Comparison of ENCODE assay signal across 8 cellular contexts in the genomic region with DNA sequence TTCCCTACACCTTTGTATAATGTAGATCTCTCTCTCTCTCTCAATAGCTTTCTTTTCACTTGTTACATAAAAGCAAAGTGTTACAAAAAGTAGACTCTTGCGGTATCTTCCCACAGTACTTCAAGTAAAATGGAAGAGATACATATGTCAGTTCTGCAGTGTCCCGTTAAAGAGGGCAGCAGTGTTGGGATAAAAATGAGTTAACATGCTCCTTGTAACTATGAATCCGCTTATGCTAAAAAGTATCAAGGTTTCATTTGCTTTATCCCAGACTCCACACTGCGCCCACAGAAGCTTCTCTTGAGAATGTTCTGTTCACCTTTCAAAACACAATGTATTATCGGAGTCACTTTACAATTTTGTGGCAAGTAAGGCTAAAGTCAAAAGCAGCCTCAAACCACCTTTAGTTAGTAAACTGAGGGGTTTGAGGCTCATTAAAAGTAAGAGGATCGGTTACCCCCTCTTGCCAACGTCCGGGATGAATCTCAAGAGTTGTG. TPM values are rescaled to one million over a fixed set of nuclear protein-coding genes. Genes with fewer than 3 reads are reported as not detected.
A peak's percentile ranks its signal among the peaks of the same experiment; 100 is the strongest.
DNase-seq lines count a peak whose midpoint lies in the region; ATAC-seq and TF ChIP-seq lines count a peak whose summit lies in the region.

No MANE protein-coding gene starts in this region.

- ATAC-seq in HG03064 (IDR thresholded peaks at IDR 0.05; ENCODE audit: low read depth, unreplicated experiment) = peak; percentile 0
- ATAC-seq in gastroesophageal sphincter = no peak
- peak in 1 of 4 donors; percentile 12 for ATAC-seq in psoas muscle

- H3K27me3 ChIP-seq in gastroesophageal sphincter (no peaks in the 10 kb centered on the region), psoas muscle (ENCODE audit: insufficient read depth in 3 of 3, low read length in 2 of 3) (no peaks in the 10 kb centered on the region)

- intact Hi-C loops in psoas muscle (cut with DNase I) = loop anchor here (10.0 kb wide), 1 partner anchor 84 kb away; the partner anchor contains the start of gene APBA1 (in 2 of the 2)

- peak overlapping the region; percentile 94 for H3K27ac ChIP-seq in VCaP
- H3K27ac ChIP-seq in gastroesophageal sphincter = peak overlapping the region; percentile 79 to 98 (median 94)
- H3K27ac ChIP-seq in psoas muscle = peak overlapping the region; percentile 98

- no peak for TF ChIP-seq POLR2A in gastroesophageal sphincter (IDR thresholded peaks at IDR 0.05)

- TF ChIP-seq EP300 in gastroesophageal sphincter (IDR thresholded peaks at IDR 0.05) = no peak

- H3K4me1 ChIP-seq in gastroesophageal sphincter (peaks cover 3 to 34% (median 5%) of the 10 kb centered on the region in 3 donors), psoas muscle (peaks cover 32% of the 10 kb centered on the region)

- WGBS in gastroesophageal sphincter (ENCODE audit: low coverage in 1 of 2), 2 donors = 0% methylated on average over 7 to 8 of the region's 8 CpGs
- WGBS in psoas muscle, 3 donors = 0 to 1% (median 1%) methylated on average over 8 of the region's 8 CpGs

- TF ChIP-seq CTCF in VCaP (conservative IDR thresholded peaks at IDR 0.05) (no peak), gastroesophageal sphincter (IDR thresholded peaks at IDR 0.05) (no peak), psoas muscle (IDR thresholded peaks at IDR 0.05) (no peak)

- H3K36me3 ChIP-seq in gastroesophageal sphincter (no peaks in the 10 kb centered on the region), psoas muscle (ENCODE audit: insufficient read depth in 1 of 2, low read depth in 1 of 2) (no peaks in the 10 kb centered on the region)

- H3K4me3 ChIP-seq in gastroesophageal sphincter (peak overlapping the region; percentile 71 to 75), psoas muscle (peak overlapping the region; percentile 94)

- H3K9me3 ChIP-seq in gastroesophageal sphincter = no peaks in the 10 kb centered on the region
- no peaks in the 10 kb centered on the region for H3K9me3 ChIP-seq in psoas muscle

- DNase-seq in NCI-H1092 treated with DMSO at 0.1 percent for 48 hours (lab: John Stamatoyannopoulos, UW) (peak; percentile 39), NCI-H1092 (lab: John Stamatoyannopoulos, UW) (no peak), psoas muscle (no peak), LoVo (ENCODE audit: low spot score) (no peak)
- no peak for DNase-seq in effector CD4-positive, alpha-beta T cell

RNA-seq across cellular contexts. Expression of gene PTAR1, which starts 0.8 kb away (rescaled TPM):
- total RNA-seq in gastroesophageal sphincter = 10 to 100 TPM; 55.0 to 91.8 (median 68.5) TPM
- total RNA-seq in psoas muscle = 10 to 100 TPM; 24.0 to 27.9 (median 26.3) TPM
- 10 to 100 TPM in 2 of 3 donors, 1 to 10 TPM in 1; 7.5 to 18.0 (median 10.4) TPM for polyA plus RNA-seq in psoas muscle
